ENCODE assay signal across 18 cellular contexts in genomic region chr12:15977999-15978398, GRCh38.
DNase-seq lines count a peak whose midpoint lies in the region; ATAC-seq and TF ChIP-seq lines count a peak whose summit lies in the region.
"Had no signal": no experiment of that assay in that cellular context is flagged by ENCODE, and none has a peak within 500 bp of the region (broad histone marks: within the 10 kb centered on the region; RNA-seq: fewer than 3 reads in every experiment).

No MANE protein-coding gene starts in this region.

- H3K9me3 ChIP-seq in body of pancreas (no peaks in the 10 kb centered on the region), neural progenitor cell (ENCODE audit: low read depth) (no peaks in the 10 kb centered on the region)
- H3K9me3 ChIP-seq: prostate gland had no signal

- H2AFZ ChIP-seq in ACC112 (ENCODE audit: low read length, unreplicated experiment) (no peak overlapping the region), neural progenitor cell (replicated peaks) (no peak overlapping the region)
- H2AFZ ChIP-seq: GM23338 had no signal

- TF ChIP-seq CTCF in body of pancreas (IDR thresholded peaks at IDR 0.05) (no peak), mesothelial cell of epicardium (IDR thresholded peaks at IDR 0.05; ENCODE audit: unreplicated experiment) (no peak), neural progenitor cell (IDR thresholded peaks at IDR 0.05) (no peak)

- H3K27me3 Mint-ChIP-seq in mesothelial cell of epicardium (ENCODE audit: low read depth) (no peaks in the 10 kb centered on the region), neural progenitor cell (ENCODE audit: insufficient read depth, low read depth) (no peaks in the 10 kb centered on the region)
- H3K27me3 Mint-ChIP-seq: activated T-cell treated with anti-CD3 and anti-CD28 coated beads, Interleukin-2, amount 50 U/mL, for 24 hours; naive B cell had no signal

- no peaks in the 10 kb centered on the region for H3K79me2 ChIP-seq in ACC112 (ENCODE audit: control insufficient read depth, insufficient read depth, low read length, unreplicated experiment)
- no peaks in the 10 kb centered on the region for H3K79me2 ChIP-seq in neural progenitor cell (ENCODE audit: low read depth)

- no peaks in the 10 kb centered on the region for H3K9me3 Mint-ChIP-seq in mesothelial cell of epicardium
- H3K9me3 Mint-ChIP-seq in neural progenitor cell = no peaks in the 10 kb centered on the region
- H3K9me3 Mint-ChIP-seq: activated naive CD4-positive, alpha-beta T cell treated with anti-CD3 and anti-CD28 coated beads, Interleukin-2, amount 50 U/mL, for 72 hours; activated T-cell treated with anti-CD3 and anti-CD28 coated beads, Interleukin-2, amount 50 U/mL, for 24 hours; GM23338; naive B cell had no signal

- H3K27me3 ChIP-seq in ACC112 (ENCODE audit: insufficient read depth, low read length) (no peaks in the 10 kb centered on the region), body of pancreas (no peaks in the 10 kb centered on the region), neural progenitor cell (no peaks in the 10 kb centered on the region)

- H3K4me1 Mint-ChIP-seq in mesothelial cell of epicardium (peaks cover 46% of the 10 kb centered on the region), neural progenitor cell (peaks cover 7% of the 10 kb centered on the region)
- H3K4me1 Mint-ChIP-seq: naive B cell had no signal

- H3K27ac Mint-ChIP-seq in mesothelial cell of epicardium = peak overlapping the region; percentile 76
- H3K27ac Mint-ChIP-seq in neural progenitor cell = no peak overlapping the region
- H3K27ac Mint-ChIP-seq: activated naive CD4-positive, alpha-beta T cell treated with anti-CD3 and anti-CD28 coated beads, Interleukin-2, amount 50 U/mL, for 72 hours; activated T-cell treated with anti-CD3 and anti-CD28 coated beads, Interleukin-2, amount 50 U/mL, for 24 hours; GM23338 had no signal

- H3K36me3 ChIP-seq in ACC112 (ENCODE audit: insufficient read depth, low read length) (peaks cover 8% of the 10 kb centered on the region), body of pancreas (replicated peaks in 1 of 2; ENCODE audit: insufficient read depth in 1 of 2, low read depth in 2 of 2) (no peaks in the 10 kb centered on the region), neural progenitor cell (no peaks in the 10 kb centered on the region)
- H3K36me3 ChIP-seq: prostate gland had no signal

- no peak overlapping the region for H3K9ac ChIP-seq in neural progenitor cell

- no peaks in the 10 kb centered on the region for H4K20me1 ChIP-seq in neural progenitor cell (ENCODE audit: low read depth)

- H3F3A ChIP-seq in neural progenitor cell (ENCODE audit: low read depth) = no peaks in the 10 kb centered on the region

- no peak for DNase-seq in body of pancreas
- DNase-seq in mesothelial cell of epicardium (ENCODE audit: low spot score in 2 of 2, unreplicated experiment in 2 of 2) = no peak
- no peak for DNase-seq in activated CD4-positive, alpha-beta T cell treated with anti-CD3 and anti-CD28 coated beads for 1 hour
- no peak for DNase-seq in stimulated activated CD4-positive, alpha-beta T cell treated with anti-CD3 and anti-CD28 coated beads, Interleukin-4, amount 100 ng/mL, for 1 hour
- no peak for DNase-seq in SW 1271 (lab: John Stamatoyannopoulos, UW)
- no peak for DNase-seq in neural progenitor cell (ENCODE audit: low spot score)
- DNase-seq: activated CD4-positive, alpha-beta T cell treated with anti-CD3 and anti-CD28 coated beads, Interleukin-2, amount 50 U/mL, for 48 hours; activated T-cell treated with anti-CD3 and anti-CD28 coated beads, Interleukin-2, amount 50 U/mL, for 24 hours; effector CD4-positive, alpha-beta T cell; naive B cell; NCI-H2081; NCI-H526 treated with DMSO at 0.1 percent for 48 hours had no signal

- no peak for TF ChIP-seq POLR2A in body of pancreas (IDR thresholded peaks at IDR 0.05)

- peak overlapping the region; percentile 43; the same call in 1 of the 2 replicates for H3K4me3 ChIP-seq in ACC112 (ENCODE audit: low read depth, low read length)
- no peak overlapping the region for H3K4me3 ChIP-seq in body of pancreas
- H3K4me3 ChIP-seq in neural progenitor cell = no peak overlapping the region
- H3K4me3 ChIP-seq: GM23338, prostate gland had no signal

- H3K27ac ChIP-seq in ACC112 (ENCODE audit: low read depth, low read length) (peak overlapping the region; percentile 96), body of pancreas (peak overlapping the region in 3 of 4 donors; percentile 16 to 67 (median 56)), neural progenitor cell (no peak overlapping the region)
- H3K27ac ChIP-seq: prostate gland had no signal

- H3K4me3 Mint-ChIP-seq in mesothelial cell of epicardium (no peak overlapping the region), neural progenitor cell (no peak overlapping the region)
- H3K4me3 Mint-ChIP-seq: activated T-cell treated with anti-CD3 and anti-CD28 coated beads, Interleukin-2, amount 50 U/mL, for 24 hours; GM23338; naive B cell had no signal

- 52 to 71% methylated on average over 3 of the region's 3 CpGs for WGBS in body of pancreas, 2 donors

- H3K36me3 Mint-ChIP-seq in mesothelial cell of epicardium (no peaks in the 10 kb centered on the region), neural progenitor cell (peaks cover 9% of the 10 kb centered on the region)

- no peak overlapping the region for H3K4me2 ChIP-seq in neural progenitor cell
- H3K4me2 ChIP-seq: GM23338 had no signal

- intact Hi-C loops in body of pancreas (cut with DNase I) = no loop called here

- peak; percentile 83 for ATAC-seq in HG02610 (IDR thresholded peaks at IDR 0.05; ENCODE audit: unreplicated experiment)
- ATAC-seq in body of pancreas = no peak
- ATAC-seq: activated naive CD4-positive, alpha-beta T cell treated with anti-CD3 and anti-CD28 coated beads, Interleukin-2, amount 50 U/mL, for 72 hours; GM23338; Panc1 had no signal

- H3K4me1 ChIP-seq in ACC112 (ENCODE audit: control insufficient read depth, insufficient read depth, low read length, unreplicated experiment) = peaks cover 57% of the 10 kb centered on the region
- H3K4me1 ChIP-seq in body of pancreas = peaks cover 28% of the 10 kb centered on the region
- no peaks in the 10 kb centered on the region for H3K4me1 ChIP-seq in neural progenitor cell
- H3K4me1 ChIP-seq: prostate gland had no signal
